ENCODE assay signal across 18 cellular contexts in the genomic region with DNA sequence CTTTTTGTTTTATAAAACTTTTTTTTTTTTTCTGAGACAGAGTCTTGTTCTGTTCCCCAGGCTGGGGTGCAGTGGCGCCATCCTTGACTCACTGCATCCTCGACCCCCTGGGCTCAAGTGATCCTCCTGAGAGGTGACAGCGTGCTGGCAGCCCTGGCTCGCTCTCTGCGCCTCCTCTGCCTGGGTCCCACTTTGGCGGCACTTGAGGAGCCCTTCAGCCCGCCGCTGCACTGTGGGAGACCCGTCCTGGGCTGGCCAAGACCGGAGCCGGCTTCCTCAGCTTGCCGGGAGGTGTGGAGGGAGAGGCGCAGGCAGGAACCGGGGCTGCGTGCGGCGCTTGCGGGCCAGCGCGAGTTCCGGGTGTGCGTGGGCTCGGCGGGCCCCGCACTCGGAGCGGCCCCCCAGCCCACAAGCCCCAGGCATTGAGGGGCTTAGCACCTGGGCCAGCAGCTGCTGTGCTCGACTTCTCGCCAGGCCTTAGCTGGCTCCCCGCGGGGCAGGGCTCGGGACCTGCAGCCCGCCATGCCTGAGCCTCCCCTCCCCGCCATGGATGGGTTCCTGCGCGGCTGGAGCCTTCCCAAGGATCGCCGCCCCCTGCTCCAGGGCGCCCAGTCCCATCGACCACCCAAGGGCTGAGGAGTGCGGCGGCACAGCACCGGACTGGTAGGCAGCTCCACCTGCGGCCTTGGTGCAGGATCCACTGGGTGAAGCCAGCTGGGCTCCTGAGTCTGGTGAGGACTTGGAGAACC.
"Had no signal": no experiment of that assay in that cellular context is flagged by ENCODE, and none has a peak within 500 bp of the region (broad histone marks: within the 10 kb centered on the region; RNA-seq: fewer than 3 reads in every experiment).

No MANE protein-coding gene starts in this region.

- H3K4me3 ChIP-seq: lung, pancreas, suprapubic skin, tibial artery had no signal

- H3K9me3 Mint-ChIP-seq: memory B cell; natural killer cell; stimulated activated naive CD8-positive, alpha-beta T cell treated with anti-CD3 and anti-CD28 coated beads, Interleukin-15, amount 100 ng/mL, for 72 hours; type B pancreatic cell had no signal

- H3K4me3 Mint-ChIP-seq: endodermal cell, type B pancreatic cell had no signal

- H3K27ac Mint-ChIP-seq: endodermal cell; memory B cell; natural killer cell; progenitor cell of endocrine pancreas; stimulated activated naive CD8-positive, alpha-beta T cell treated with anti-CD3 and anti-CD28 coated beads, Interleukin-15, amount 100 ng/mL, for 72 hours; type B pancreatic cell had no signal

- FAIRE-seq: colon, keratinocyte, pancreas, small intestine had no signal

- H3K27me3 ChIP-seq: dorsolateral prefrontal cortex, gastrocnemius medialis, pancreas, right lobe of liver, suprapubic skin had no signal

- H3K9me3 ChIP-seq: gastrocnemius medialis, neutrophil, pancreas, right lobe of liver, suprapubic skin, tibial artery had no signal

- H3K27me3 Mint-ChIP-seq: memory B cell; progenitor cell of endocrine pancreas; stimulated activated naive CD8-positive, alpha-beta T cell treated with anti-CD3 and anti-CD28 coated beads, Interleukin-15, amount 100 ng/mL, for 72 hours; type B pancreatic cell had no signal

- H3K4me1 ChIP-seq: right lobe of liver had no signal

- H3K27ac ChIP-seq: dorsolateral prefrontal cortex, epithelial cell of prostate, gastrocnemius medialis, neutrophil, pancreas, suprapubic skin, tibial artery had no signal

- H3K36me3 ChIP-seq: gastrocnemius medialis, neutrophil, pancreas, right lobe of liver, suprapubic skin, tibial artery had no signal

- H3K36me3 Mint-ChIP-seq: memory B cell, natural killer cell, type B pancreatic cell had no signal
